ENCODE assay signal across 13 cellular contexts in the genomic region with DNA sequence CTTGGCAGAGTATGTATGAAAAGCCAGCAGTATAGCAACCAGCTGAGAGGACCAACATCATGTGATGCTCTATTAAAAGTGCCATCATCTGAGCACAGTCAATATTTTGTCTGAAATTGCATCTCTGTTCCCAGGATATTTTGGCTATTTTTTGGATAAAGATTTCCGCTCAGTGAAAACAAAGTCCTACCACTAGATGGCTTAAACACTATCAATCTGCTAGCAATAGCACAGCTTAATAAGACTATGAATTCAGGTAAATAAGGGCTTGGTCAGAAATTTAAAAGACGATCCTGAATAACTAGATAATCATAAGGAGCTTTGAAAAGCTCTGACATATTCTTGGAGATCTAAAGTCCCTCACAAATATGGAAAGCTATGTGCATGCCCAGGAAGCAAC.
DNase-seq lines count a peak whose midpoint lies in the region; FAIRE-seq and TF ChIP-seq lines count a peak whose summit lies in the region.
"Had no signal": no experiment of that assay in that cellular context is flagged by ENCODE, and none has a peak within 500 bp of the region (broad histone marks: within the 10 kb centered on the region; RNA-seq: fewer than 3 reads in every experiment).

No MANE protein-coding gene starts in this region.

- TF ChIP-seq POLR2A in suprapubic skin (IDR thresholded peaks at IDR 0.05): no peak

- CTCF ChIA-PET in mammary epithelial cell (lab: Charles Lee; ENCODE audit: low non-redundant PET): interaction anchor here (0.6 kb wide), 1 partner anchor 60 kb away, joined by 3 read pairs; no protein-coding TSS in a partner anchor

- H3K27me3 ChIP-seq in Loucy (ENCODE audit: insufficient read depth, low read length, poor library complexity, severe bottlenecking) (no peaks in the 10 kb centered on the region), mammary epithelial cell (ENCODE audit: insufficient read depth, low read length) (no peaks in the 10 kb centered on the region), osteoblast (ENCODE audit: insufficient read depth, low read length) (no peaks in the 10 kb centered on the region), suprapubic skin (no peaks in the 10 kb centered on the region)

- in situ Hi-C loops in mammary epithelial cell (cut with MboI; ENCODE audit: low sequenced_read_pairs in 2 of 2): no loop called here

- DNase-seq in mammary epithelial cell (no peak), osteoblast (ENCODE audit: insufficient read length, low spot score, missing footprints) (no peak), NCI-H2107 (lab: John Stamatoyannopoulos, UW) (no peak), suprapubic skin (ENCODE audit: low spot score in 2 of 2) (no peak), kidney (no peak), GM19238 (ENCODE audit: insufficient read length, low spot score) (no peak)
- DNase-seq: head of caudate nucleus; NCI-H1092; NCI-H2171 treated with DMSO at 0.1 percent for 48 hours; NCI-H774; stimulated activated naive CD8-positive, alpha-beta T cell treated with anti-CD3 and anti-CD28 coated beads, Interleukin-15, Interleukin-2, amounts not matched to agents 100 U/mL and 50 U/mL, for 24 hours had no signal

- H3K4me2 ChIP-seq in Loucy (ENCODE audit: low read depth, low read length, poor library complexity, severe bottlenecking) (no peak overlapping the region), mammary epithelial cell (ENCODE audit: insufficient read depth, low read depth, low read length) (no peak overlapping the region), osteoblast (ENCODE audit: insufficient read depth, low read length) (no peak overlapping the region)

- no peak for TF ChIP-seq EP300 in suprapubic skin (IDR thresholded peaks at IDR 0.05)

- no peak overlapping the region for H3K9ac ChIP-seq in Loucy (ENCODE audit: low read depth, low read length, poor library complexity, severe bottlenecking)
- H3K9ac ChIP-seq in mammary epithelial cell (ENCODE audit: insufficient read depth, low read length): no peak overlapping the region
- H3K9ac ChIP-seq in kidney (ENCODE audit: low read length in 2 of 2): no peak overlapping the region

- H3K4me3 ChIP-seq in Loucy (ENCODE audit: low read length, poor library complexity, severe bottlenecking) (no peak overlapping the region), mammary epithelial cell (replicated peaks in 1 of 3; ENCODE audit: insufficient read depth in 1 of 3, low read depth in 2 of 3, low read length in 3 of 3) (no peak overlapping the region), osteoblast (ENCODE audit: insufficient read depth, low read length) (no peak overlapping the region), suprapubic skin (no peak overlapping the region), kidney (ENCODE audit: low read length in 2 of 2) (no peak overlapping the region)

- no peaks in the 10 kb centered on the region for H3F3A ChIP-seq in Loucy (ENCODE audit: low read depth)

- H3K36me3 ChIP-seq in Loucy (ENCODE audit: insufficient read depth, low read length) (no peaks in the 10 kb centered on the region), mammary epithelial cell (ENCODE audit: insufficient read depth, low read length) (no peaks in the 10 kb centered on the region), osteoblast (ENCODE audit: insufficient read depth, low read length) (no peaks in the 10 kb centered on the region), suprapubic skin (no peaks in the 10 kb centered on the region), kidney (ENCODE audit: control insufficient read depth in 1 of 2, insufficient read depth in 2 of 2, low read length in 2 of 2) (no peaks in the 10 kb centered on the region)

- no peaks in the 10 kb centered on the region for H3K9me2 ChIP-seq in Loucy (replicated peaks; ENCODE audit: low read depth, low read length)

- FAIRE-seq in kidney (lab: Jason Lieb, UNC): no peak

- 58% methylated on average over 2 of the region's 2 CpGs for WGBS in mammary epithelial cell (ENCODE audit: low coverage, missing lambda C conversion rate)
- 75% methylated on average over 2 of the region's 2 CpGs for WGBS in suprapubic skin

- intact Hi-C loops in mammary epithelial cell (cut with micrococcal nuclease) (no loop called here), kidney (cut with DNase I) (no loop called here)

- H3K9me3 ChIP-seq in Loucy (ENCODE audit: insufficient read depth, low read depth, low read length): no peaks in the 10 kb centered on the region; the same call in 1 of the 2 replicates
- no peaks in the 10 kb centered on the region for H3K9me3 ChIP-seq in mammary epithelial cell (replicated peaks; ENCODE audit: insufficient read depth, low read length)
- no peaks in the 10 kb centered on the region for H3K9me3 ChIP-seq in osteoblast (ENCODE audit: low read depth, low read length)
- H3K9me3 ChIP-seq in suprapubic skin: peaks cover 5% of the 10 kb centered on the region
- H3K9me3 ChIP-seq in kidney (ENCODE audit: control insufficient read depth in 1 of 2, low read length in 2 of 2): no peaks in the 10 kb centered on the region

- no TSS peak for BruUV-seq in mammary epithelial cell (replicated peaks; lab: Mats Ljungman, UMichigan)

- H3K27ac ChIP-seq in mammary epithelial cell (ENCODE audit: insufficient read depth, low read depth, low read length) (no peak overlapping the region), osteoblast (ENCODE audit: low read depth, low read length) (no peak overlapping the region), suprapubic skin (no peak overlapping the region), kidney (ENCODE audit: low read depth in 2 of 2, low read length in 2 of 2) (no peak overlapping the region)

- TF ChIP-seq CTCF in GM12872 (IDR thresholded peaks at IDR 0.05; ENCODE audit: insufficient read depth, low read depth, low read length) (peak; percentile 16; the same call in 1 of the 3 replicates), Loucy (conservative IDR thresholded peaks at IDR 0.05; ENCODE audit: low read length) (peak; percentile 46), mammary epithelial cell (conservative IDR thresholded peaks at IDR 0.05 in 1 of 2, IDR thresholded peaks at IDR 0.05 in 1 of 2; ENCODE audit: extremely low read depth in 1 of 2, insufficient read depth in 1 of 2, low read depth in 1 of 2, low read length in 2 of 2) (peak; percentile 30 to 37), osteoblast (IDR thresholded peaks at IDR 0.05; ENCODE audit: extremely low read depth, low read depth, low read length) (peak; percentile 9), suprapubic skin (IDR thresholded peaks at IDR 0.05) (no peak), kidney (IDR thresholded peaks at IDR 0.05; ENCODE audit: borderline replicate concordance, extremely low read depth, insufficient read depth) (no peak)

- no peaks in the 10 kb centered on the region for H4K20me1 ChIP-seq in Loucy (ENCODE audit: insufficient read depth, low read length, poor library complexity, severe bottlenecking)
- H4K20me1 ChIP-seq in mammary epithelial cell (ENCODE audit: insufficient read depth, low read length): no peaks in the 10 kb centered on the region
- H4K20me1 ChIP-seq in osteoblast (ENCODE audit: insufficient read depth, low read length): no peaks in the 10 kb centered on the region

- dilution Hi-C loops in mammary epithelial cell (cut with HindIII; ENCODE audit: low sequenced_read_pairs): loop anchor here (5.0 kb wide), 1 partner anchor 78 kb away; no protein-coding TSS in a partner anchor

- H3K79me2 ChIP-seq in Loucy (ENCODE audit: insufficient read depth, low read length) (no peaks in the 10 kb centered on the region), mammary epithelial cell (ENCODE audit: insufficient read depth, low read length) (no peaks in the 10 kb centered on the region), osteoblast (ENCODE audit: insufficient read depth, low read length) (no peaks in the 10 kb centered on the region)

- H2AFZ ChIP-seq in Loucy (ENCODE audit: low read length) (no peak overlapping the region), mammary epithelial cell (ENCODE audit: low read depth, low read length) (no peak overlapping the region), osteoblast (ENCODE audit: low read length) (no peak overlapping the region)

- no peaks in the 10 kb centered on the region for H3K4me1 ChIP-seq in Loucy (ENCODE audit: insufficient read depth, low read length, poor library complexity, severe bottlenecking)
- no peaks in the 10 kb centered on the region for H3K4me1 ChIP-seq in mammary epithelial cell (ENCODE audit: insufficient read depth, low read length)
- no peaks in the 10 kb centered on the region for H3K4me1 ChIP-seq in osteoblast (ENCODE audit: insufficient read depth, low read length)
- H3K4me1 ChIP-seq in suprapubic skin: no peaks in the 10 kb centered on the region
- H3K4me1 ChIP-seq in kidney (ENCODE audit: control insufficient read depth in 1 of 2, insufficient read depth in 1 of 2, low read depth in 1 of 2, low read length in 2 of 2): no peaks in the 10 kb centered on the region

Comparison
In these comparisons a context has a peak if more than half of its experiments do, and no peak if none do; other contexts are left out.
1. CTCF ChIP-seq: peak in GM12872 (single experiment), Loucy (single experiment), mammary epithelial cell (2 of 2) and osteoblast (single experiment); none in suprapubic skin (0 of 2) and kidney (single experiment).